8 cellular contexts compared by ENCODE assay signal in genomic region chr7:148700693-148701092, GRCh38. TPM values are rescaled to one million over a fixed set of nuclear protein-coding genes. Genes with fewer than 3 reads are reported as not detected.
DNase-seq lines count a peak whose midpoint lies in the region; ATAC-seq and TF ChIP-seq lines count a peak whose summit lies in the region.

No MANE protein-coding gene starts in this region.

- TF ChIP-seq CTCF in OCI-LY7 (conservative IDR thresholded peaks at IDR 0.05; ENCODE audit: low read length) (no peak), kidney epithelial cell (IDR thresholded peaks at IDR 0.05; ENCODE audit: insufficient read depth, low read length, poor library complexity, severe bottlenecking) (no peak)

- CTCF ChIA-PET in OCI-LY7 (lab: Charles Lee; ENCODE audit: unreplicated experiment), result no interaction called here

- H3K36me3 Mint-ChIP-seq in activated naive CD8-positive, alpha-beta T cell, result peaks cover 4% of the 10 kb centered on the region

- no peaks in the 10 kb centered on the region for H3K27me3 ChIP-seq in kidney epithelial cell (ENCODE audit: control insufficient read depth, insufficient read depth, low read length)

- H3K4me1 Mint-ChIP-seq in activated naive CD8-positive, alpha-beta T cell (ENCODE audit: low read depth), result peaks cover 75% of the 10 kb centered on the region

- BruUV-seq in OCI-LY7 (replicated peaks; lab: Mats Ljungman, UMichigan), result no TSS peak

- peak overlapping the region; percentile 95 for H3K4me2 ChIP-seq in OCI-LY7 (ENCODE audit: low read length)

- ATAC-seq in GM19397 (IDR thresholded peaks at IDR 0.05; ENCODE audit: unreplicated experiment) (no peak), GM21367 (IDR thresholded peaks at IDR 0.05; ENCODE audit: unreplicated experiment) (no peak)

- no peaks in the 10 kb centered on the region for H3K27me3 Mint-ChIP-seq in activated naive CD8-positive, alpha-beta T cell

- no peaks in the 10 kb centered on the region for H3K9me3 ChIP-seq in OCI-LY7 (ENCODE audit: low read length)

- peak overlapping the region; percentile 99 for H3K4me3 Mint-ChIP-seq in activated naive CD8-positive, alpha-beta T cell

- peaks cover 63% of the 10 kb centered on the region for H3K79me2 ChIP-seq in OCI-LY7 (ENCODE audit: insufficient read depth, low read depth, low read length)

- H3K27ac ChIP-seq in OCI-LY7 (ENCODE audit: low read depth, low read length, poor library complexity, severe bottlenecking), result peak overlapping the region; percentile 69

- no peaks in the 10 kb centered on the region for H3K9me3 Mint-ChIP-seq in activated naive CD8-positive, alpha-beta T cell (ENCODE audit: low read depth)

- no peak overlapping the region for H2AFZ ChIP-seq in OCI-LY7 (ENCODE audit: low read length)

- H4K20me1 ChIP-seq in OCI-LY7 (ENCODE audit: insufficient read depth, low read length), result peaks cover 43% of the 10 kb centered on the region

- intact Hi-C loops in OCI-LY7 (cut with micrococcal nuclease; ENCODE audit: unreplicated experiment), result loop anchor here (2.0 kb wide), 1 partner anchor 14 kb away; no protein-coding TSS in a partner anchor

- peaks cover 52% of the 10 kb centered on the region for H3K4me1 ChIP-seq in OCI-LY7 (ENCODE audit: insufficient read depth, low read length, poor library complexity, severe bottlenecking)

- H3K4me3 ChIP-seq in OCI-LY7 (ENCODE audit: low read depth, low read length, poor library complexity, severe bottlenecking) (peak overlapping the region; percentile 83), kidney epithelial cell (ENCODE audit: low read depth, low read length) (peak overlapping the region; percentile 84)

- peak overlapping the region; percentile 98 for H3K27ac Mint-ChIP-seq in activated naive CD8-positive, alpha-beta T cell

- no peaks in the 10 kb centered on the region for H3K36me3 ChIP-seq in OCI-LY7 (ENCODE audit: insufficient read depth, low read length)
- no peaks in the 10 kb centered on the region for H3K36me3 ChIP-seq in kidney epithelial cell (ENCODE audit: control insufficient read depth, insufficient read depth, low read length)

- POLR2A ChIA-PET in OCI-LY7 (lab: Charles Lee), result interaction anchor here (1.3 to 1.9 kb wide), 2 partner anchors 8 to 11 kb away, joined by 4 to 8 read pairs; no protein-coding TSS in a partner anchor

- no peaks in the 10 kb centered on the region for H3K9me2 ChIP-seq in OCI-LY7 (ENCODE audit: insufficient read depth, low read length)

- peak; percentile 2 for DNase-seq in GDM1 (lab: John Stamatoyannopoulos, UW)
- peak; percentile 65 for DNase-seq in OCI-LY7 (ENCODE audit: low spot score)
- no peak for DNase-seq in kidney epithelial cell (ENCODE audit: low read depth)
- DNase-seq in stimulated activated CD4-positive, alpha-beta T cell treated with anti-CD3 and anti-CD28 coated beads, TNF-alpha, amount 100 ng/mL, for 4 hours (ENCODE audit: low read depth in 3 of 3), result peak in 2 of 3 experiments; percentile 21 to 24
- DNase-seq in NCI-H226, result no peak

RNA-seq across cellular contexts. Expression of gene CUL1, which starts 2.0 kb away (rescaled TPM):
- 36.7 and 40.5 TPM in 2 replicates for total RNA-seq in OCI-LY7 (2014; rRNA removed; shearing (Covaris generic))
- total RNA-seq in OCI-LY7 (2022), result 53.1 and 56.6 TPM in 2 replicates
- 38.7 and 41.3 TPM in 2 replicates for total RNA-seq in kidney epithelial cell

Comparison
In these comparisons a context has a peak if more than half of its experiments do, and no peak if none do; other contexts are left out.
1. DNase-seq: peak in GDM1 (single experiment), OCI-LY7 (single experiment) and stimulated activated CD4-positive, alpha-beta T cell treated with anti-CD3 and anti-CD28 coated beads, TNF-alpha, amount 100 ng/mL, for 4 hours (2 of 3); none in kidney epithelial cell (single experiment) and NCI-H226 (single experiment).